ENCODE assay signal across 13 cellular contexts in the genomic region with DNA sequence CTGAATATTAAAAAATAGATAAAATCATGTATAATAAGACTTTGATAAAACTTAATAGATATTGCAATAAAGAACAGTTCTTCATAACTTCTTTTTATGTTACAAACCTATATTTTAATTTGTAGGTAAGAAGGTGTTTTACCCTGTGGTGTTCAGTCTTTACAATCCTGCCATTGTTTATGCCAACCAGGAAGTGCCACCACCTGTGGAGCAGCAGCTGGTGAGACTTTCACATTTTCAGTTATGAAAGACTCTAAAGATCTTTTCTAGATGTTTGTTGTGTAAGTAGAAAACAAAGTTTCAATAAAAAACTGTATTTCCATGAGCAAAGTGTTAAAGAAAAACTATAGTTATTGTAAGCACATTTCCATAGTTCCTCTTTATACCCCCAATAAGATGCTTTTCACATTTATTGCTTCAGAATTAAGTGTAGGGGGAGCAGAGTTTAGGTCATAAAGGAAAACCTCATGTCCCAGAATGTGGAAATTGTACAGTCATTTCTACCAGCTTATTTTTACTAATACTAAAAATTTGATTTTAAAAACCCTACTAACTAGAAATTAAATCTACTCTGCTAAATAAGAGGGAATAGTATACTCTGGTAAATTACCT. TPM values are rescaled to one million over a fixed set of nuclear protein-coding genes. Genes with fewer than 3 reads are reported as not detected.
A peak's percentile ranks its signal among the peaks of the same experiment; 100 is the strongest.
DNase-seq lines count a peak whose midpoint lies in the region; ATAC-seq, FAIRE-seq and TF ChIP-seq lines count a peak whose summit lies in the region.
"Had no signal": no experiment of that assay in that cellular context is flagged by ENCODE, and none has a peak within 500 bp of the region (broad histone marks: within the 10 kb centered on the region; RNA-seq: fewer than 3 reads in every experiment).

No MANE protein-coding gene starts in this region.

- no peaks in the 10 kb centered on the region for H3K27me3 ChIP-seq in BE2C

- no peak overlapping the region for H3K4me3 Mint-ChIP-seq in activated naive CD8-positive, alpha-beta T cell treated with anti-CD3 and anti-CD28 coated beads, Interleukin-2, amount 50 U/mL, for 24 hours

- peaks cover 32% of the 10 kb centered on the region for H3K4me1 Mint-ChIP-seq in activated naive CD8-positive, alpha-beta T cell treated with anti-CD3 and anti-CD28 coated beads, Interleukin-2, amount 50 U/mL, for 24 hours

- H3K4me3 ChIP-seq in BE2C (ENCODE audit: low read depth, low read length) = no peak overlapping the region
- H3K4me3 ChIP-seq: lung had no signal

- H3K9me3 Mint-ChIP-seq in activated naive CD8-positive, alpha-beta T cell treated with anti-CD3 and anti-CD28 coated beads, Interleukin-2, amount 50 U/mL, for 24 hours = no peaks in the 10 kb centered on the region

- no peaks in the 10 kb centered on the region for H3K9me3 ChIP-seq in BE2C

- peaks cover 2% of the 10 kb centered on the region; the same call in 1 of the 2 replicates for H3K36me3 ChIP-seq in BE2C

- TF ChIP-seq CTCF in BE2C (IDR thresholded peaks at IDR 0.05; ENCODE audit: low read depth, low read length) = no peak

- peak; percentile 21 for FAIRE-seq in endometrium (lab: Jason Lieb, UNC)

- no peaks in the 10 kb centered on the region for H3K4me1 ChIP-seq in BE2C

- ATAC-seq in GM19467 (IDR thresholded peaks at IDR 0.05; ENCODE audit: unreplicated experiment) = peak; percentile 60
- ATAC-seq in HG03196 (IDR thresholded peaks at IDR 0.05; ENCODE audit: unreplicated experiment) = peak; percentile 74
- no peak for ATAC-seq in activated naive CD8-positive, alpha-beta T cell treated with anti-CD3 and anti-CD28 coated beads, Interleukin-2, amount 50 U/mL, for 24 hours
- ATAC-seq: sciatic nerve had no signal

- peaks cover 38% of the 10 kb centered on the region for H3K36me3 Mint-ChIP-seq in activated naive CD8-positive, alpha-beta T cell treated with anti-CD3 and anti-CD28 coated beads, Interleukin-2, amount 50 U/mL, for 24 hours (ENCODE audit: low read depth)

- peak in 2 of 3 experiments; percentile 39 to 73 for DNase-seq in NCI-H1417 (lab: John Stamatoyannopoulos, UW)
- no peak for DNase-seq in NCI-H1417 treated with DMSO at 0.1 percent for 48 hours (lab: John Stamatoyannopoulos, UW)
- no peak for DNase-seq in substantia nigra (lab: John Stamatoyannopoulos, UW)
- no peak for DNase-seq in BE2C
- no peak for DNase-seq in activated naive CD8-positive, alpha-beta T cell treated with anti-CD3 and anti-CD28 coated beads, Interleukin-2, amount 50 U/mL, for 24 hours
- DNase-seq: activated CD8-positive, alpha-beta memory T cell treated with anti-CD3 and anti-CD28 coated beads, Interleukin-2, amount 50 U/mL, for 4 hours; cerebellar nuclear complex; NCI-H2029 treated with DMSO at 0.1 percent for 48 hours had no signal

- H3K27me3 Mint-ChIP-seq in activated naive CD8-positive, alpha-beta T cell treated with anti-CD3 and anti-CD28 coated beads, Interleukin-2, amount 50 U/mL, for 24 hours = no peaks in the 10 kb centered on the region

- H3K27ac ChIP-seq in substantia nigra (ENCODE audit: low read depth, low read length, poor library complexity, severe bottlenecking) = no peak overlapping the region

- no peak overlapping the region for H3K27ac Mint-ChIP-seq in activated naive CD8-positive, alpha-beta T cell treated with anti-CD3 and anti-CD28 coated beads, Interleukin-2, amount 50 U/mL, for 24 hours

RNA-seq across cellular contexts. Expression of a gene that starts 28.7 kb away (rescaled TPM):
- polyA plus RNA-seq in BE2C (2012; ENCODE audit: insufficient read depth, insufficient read length, low read depth) = 19.2 TPM

Comparison
In these comparisons a context has a peak if more than half of its experiments do, and no peak if none do; other contexts are left out.
1. DNase-seq: peak in NCI-H1417 (2 of 3); none in NCI-H1417 treated with DMSO at 0.1 percent for 48 hours (single experiment), substantia nigra (0 of 49), BE2C (single experiment) and activated naive CD8-positive, alpha-beta T cell treated with anti-CD3 and anti-CD28 coated beads, Interleukin-2, amount 50 U/mL, for 24 hours (single experiment).